1 cellular context compared by ENCODE assay signal in the genomic region with DNA sequence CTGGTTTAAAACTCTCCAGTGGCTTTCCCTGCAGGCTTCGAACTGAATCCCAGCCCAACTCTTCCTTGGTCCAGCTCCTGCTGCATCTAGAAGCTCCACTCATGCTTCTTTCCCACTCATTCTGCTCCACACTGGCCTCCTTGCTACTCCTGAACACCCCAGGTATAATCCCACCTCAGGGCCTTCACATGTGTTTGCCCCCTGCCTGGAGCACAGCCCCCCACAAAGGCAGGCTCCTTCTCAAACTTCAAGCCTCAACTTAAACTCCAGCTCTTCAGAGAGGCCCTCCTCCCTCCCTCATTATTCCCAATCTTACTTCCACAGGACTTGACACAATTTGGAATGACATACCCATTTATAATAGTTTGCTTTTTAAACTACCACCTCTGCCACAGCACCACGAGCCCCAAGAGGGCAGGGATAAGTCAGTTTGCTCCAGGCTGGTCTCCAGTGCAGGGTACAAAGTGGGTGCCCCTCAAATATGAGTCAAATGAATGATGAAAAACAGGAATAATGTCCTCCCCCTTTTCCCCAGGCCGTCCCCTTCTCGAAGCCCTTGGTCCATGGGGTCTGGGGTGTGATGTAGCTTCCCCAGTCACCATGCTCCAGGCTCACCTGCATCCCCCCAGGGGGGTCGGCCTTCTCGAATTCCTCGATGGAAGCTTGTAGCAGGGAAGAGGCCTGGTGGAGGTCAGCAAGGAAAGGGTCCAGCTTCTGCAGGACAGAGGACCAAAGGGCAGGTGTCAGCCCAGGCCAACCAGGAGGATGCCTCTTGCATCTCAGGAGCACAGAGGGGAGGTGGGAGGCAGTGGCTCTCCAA.
TF ChIP-seq lines count a peak whose summit lies in the region.

No MANE protein-coding gene starts in this region.

TF ChIP-seq in SK-N-SH treated with all-trans-retinoic acid at 6 μM for 48 hours, 23 proteins besides CTCF, POLR2A, EP300 and RAD21 (continued from another document):
- TF ChIP-seq, protein P1, sequence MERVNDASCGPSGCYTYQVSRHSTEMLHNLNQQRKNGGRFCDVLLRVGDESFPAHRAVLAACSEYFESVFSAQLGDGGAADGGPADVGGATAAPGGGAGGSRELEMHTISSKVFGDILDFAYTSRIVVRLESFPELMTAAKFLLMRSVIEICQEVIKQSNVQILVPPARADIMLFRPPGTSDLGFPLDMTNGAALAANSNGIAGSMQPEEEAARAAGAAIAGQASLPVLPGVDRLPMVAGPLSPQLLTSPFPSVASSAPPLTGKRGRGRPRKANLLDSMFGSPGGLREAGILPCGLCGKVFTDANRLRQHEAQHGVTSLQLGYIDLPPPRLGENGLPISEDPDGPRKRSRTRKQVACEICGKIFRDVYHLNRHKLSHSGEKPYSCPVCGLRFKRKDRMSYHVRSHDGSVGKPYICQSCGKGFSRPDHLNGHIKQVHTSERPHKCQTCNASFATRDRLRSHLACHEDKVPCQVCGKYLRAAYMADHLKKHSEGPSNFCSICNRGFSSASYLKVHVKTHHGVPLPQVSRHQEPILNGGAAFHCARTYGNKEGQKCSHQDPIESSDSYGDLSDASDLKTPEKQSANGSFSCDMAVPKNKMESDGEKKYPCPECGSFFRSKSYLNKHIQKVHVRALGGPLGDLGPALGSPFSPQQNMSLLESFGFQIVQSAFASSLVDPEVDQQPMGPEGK (CRISPR knock-in tag; IDR thresholded peaks at IDR 0.05; ENCODE audit: borderline replicate concordance): no peak
- TF ChIP-seq ARNTL (CRISPR knock-in tag; IDR thresholded peaks at IDR 0.05; ENCODE audit: borderline replicate concordance, low read depth) (no peak), TCF4 (CRISPR knock-in tag; IDR thresholded peaks at IDR 0.05; ENCODE audit: borderline replicate concordance) (no peak), ZNF8 (CRISPR knock-in tag; IDR thresholded peaks at IDR 0.05) (no peak), GLIS3 (CRISPR knock-in tag; IDR thresholded peaks at IDR 0.05) (no peak), ZC3H10 (CRISPR knock-in tag; IDR thresholded peaks at IDR 0.05) (no peak), ZNF70 (CRISPR knock-in tag; IDR thresholded peaks at IDR 0.05) (no peak), CSDC2 (CRISPR knock-in tag; IDR thresholded peaks at IDR 0.05) (no peak), OSR1 (CRISPR knock-in tag; IDR thresholded peaks at IDR 0.05) (no peak), BACH2 (CRISPR knock-in tag; IDR thresholded peaks at IDR 0.05; ENCODE audit: borderline replicate concordance) (no peak), RARB (CRISPR knock-in tag; IDR thresholded peaks at IDR 0.05) (no peak), ZFP30 (CRISPR knock-in tag; IDR thresholded peaks at IDR 0.05) (no peak), ISL1 (CRISPR knock-in tag; IDR thresholded peaks at IDR 0.05) (no peak), ZNF565 (CRISPR knock-in tag; conservative IDR thresholded peaks at IDR 0.05; ENCODE audit: low read depth) (no peak), TOX (CRISPR knock-in tag; IDR thresholded peaks at IDR 0.05; ENCODE audit: borderline replicate concordance) (no peak)
- TF ChIP-seq, protein P2, sequence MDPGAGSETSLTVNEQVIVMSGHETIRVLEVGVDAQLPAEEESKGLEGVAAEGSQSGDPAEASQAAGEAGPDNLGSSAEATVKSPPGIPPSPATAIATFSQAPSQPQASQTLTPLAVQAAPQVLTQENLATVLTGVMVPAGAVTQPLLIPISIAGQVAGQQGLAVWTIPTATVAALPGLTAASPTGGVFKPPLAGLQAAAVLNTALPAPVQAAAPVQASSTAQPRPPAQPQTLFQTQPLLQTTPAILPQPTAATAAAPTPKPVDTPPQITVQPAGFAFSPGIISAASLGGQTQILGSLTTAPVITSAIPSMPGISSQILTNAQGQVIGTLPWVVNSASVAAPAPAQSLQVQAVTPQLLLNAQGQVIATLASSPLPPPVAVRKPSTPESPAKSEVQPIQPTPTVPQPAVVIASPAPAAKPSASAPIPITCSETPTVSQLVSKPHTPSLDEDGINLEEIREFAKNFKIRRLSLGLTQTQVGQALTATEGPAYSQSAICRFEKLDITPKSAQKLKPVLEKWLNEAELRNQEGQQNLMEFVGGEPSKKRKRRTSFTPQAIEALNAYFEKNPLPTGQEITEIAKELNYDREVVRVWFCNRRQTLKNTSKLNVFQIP (CRISPR knock-in tag; IDR thresholded peaks at IDR 0.05; ENCODE audit: borderline replicate concordance, low read depth): no peak
- TF ChIP-seq, protein P3, sequence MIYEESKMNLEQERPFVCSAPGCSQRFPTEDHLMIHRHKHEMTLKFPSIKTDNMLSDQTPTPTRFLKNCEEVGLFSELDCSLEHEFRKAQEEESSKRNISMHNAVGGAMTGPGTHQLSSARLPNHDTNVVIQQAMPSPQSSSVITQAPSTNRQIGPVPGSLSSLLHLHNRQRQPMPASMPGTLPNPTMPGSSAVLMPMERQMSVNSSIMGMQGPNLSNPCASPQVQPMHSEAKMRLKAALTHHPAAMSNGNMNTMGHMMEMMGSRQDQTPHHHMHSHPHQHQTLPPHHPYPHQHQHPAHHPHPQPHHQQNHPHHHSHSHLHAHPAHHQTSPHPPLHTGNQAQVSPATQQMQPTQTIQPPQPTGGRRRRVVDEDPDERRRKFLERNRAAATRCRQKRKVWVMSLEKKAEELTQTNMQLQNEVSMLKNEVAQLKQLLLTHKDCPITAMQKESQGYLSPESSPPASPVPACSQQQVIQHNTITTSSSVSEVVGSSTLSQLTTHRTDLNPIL (CRISPR knock-in tag; IDR thresholded peaks at IDR 0.05; ENCODE audit: low read depth): no peak
- TF ChIP-seq, protein P4, sequence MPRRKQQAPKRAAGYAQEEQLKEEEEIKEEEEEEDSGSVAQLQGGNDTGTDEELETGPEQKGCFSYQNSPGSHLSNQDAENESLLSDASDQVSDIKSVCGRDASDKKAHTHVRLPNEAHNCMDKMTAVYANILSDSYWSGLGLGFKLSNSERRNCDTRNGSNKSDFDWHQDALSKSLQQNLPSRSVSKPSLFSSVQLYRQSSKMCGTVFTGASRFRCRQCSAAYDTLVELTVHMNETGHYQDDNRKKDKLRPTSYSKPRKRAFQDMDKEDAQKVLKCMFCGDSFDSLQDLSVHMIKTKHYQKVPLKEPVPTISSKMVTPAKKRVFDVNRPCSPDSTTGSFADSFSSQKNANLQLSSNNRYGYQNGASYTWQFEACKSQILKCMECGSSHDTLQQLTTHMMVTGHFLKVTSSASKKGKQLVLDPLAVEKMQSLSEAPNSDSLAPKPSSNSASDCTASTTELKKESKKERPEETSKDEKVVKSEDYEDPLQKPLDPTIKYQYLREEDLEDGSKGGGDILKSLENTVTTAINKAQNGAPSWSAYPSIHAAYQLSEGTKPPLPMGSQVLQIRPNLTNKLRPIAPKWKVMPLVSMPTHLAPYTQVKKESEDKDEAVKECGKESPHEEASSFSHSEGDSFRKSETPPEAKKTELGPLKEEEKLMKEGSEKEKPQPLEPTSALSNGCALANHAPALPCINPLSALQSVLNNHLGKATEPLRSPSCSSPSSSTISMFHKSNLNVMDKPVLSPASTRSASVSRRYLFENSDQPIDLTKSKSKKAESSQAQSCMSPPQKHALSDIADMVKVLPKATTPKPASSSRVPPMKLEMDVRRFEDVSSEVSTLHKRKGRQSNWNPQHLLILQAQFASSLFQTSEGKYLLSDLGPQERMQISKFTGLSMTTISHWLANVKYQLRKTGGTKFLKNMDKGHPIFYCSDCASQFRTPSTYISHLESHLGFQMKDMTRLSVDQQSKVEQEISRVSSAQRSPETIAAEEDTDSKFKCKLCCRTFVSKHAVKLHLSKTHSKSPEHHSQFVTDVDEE (CRISPR knock-in tag; IDR thresholded peaks at IDR 0.05): no peak
- TF ChIP-seq, protein P5, sequence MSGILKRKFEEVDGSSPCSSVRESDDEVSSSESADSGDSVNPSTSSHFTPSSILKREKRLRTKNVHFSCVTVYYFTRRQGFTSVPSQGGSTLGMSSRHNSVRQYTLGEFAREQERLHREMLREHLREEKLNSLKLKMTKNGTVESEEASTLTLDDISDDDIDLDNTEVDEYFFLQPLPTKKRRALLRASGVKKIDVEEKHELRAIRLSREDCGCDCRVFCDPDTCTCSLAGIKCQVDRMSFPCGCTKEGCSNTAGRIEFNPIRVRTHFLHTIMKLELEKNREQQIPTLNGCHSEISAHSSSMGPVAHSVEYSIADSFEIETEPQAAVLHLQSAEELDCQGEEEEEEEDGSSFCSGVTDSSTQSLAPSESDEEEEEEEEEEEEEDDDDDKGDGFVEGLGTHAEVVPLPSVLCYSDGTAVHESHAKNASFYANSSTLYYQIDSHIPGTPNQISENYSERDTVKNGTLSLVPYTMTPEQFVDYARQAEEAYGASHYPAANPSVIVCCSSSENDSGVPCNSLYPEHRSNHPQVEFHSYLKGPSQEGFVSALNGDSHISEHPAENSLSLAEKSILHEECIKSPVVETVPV (CRISPR knock-in tag; IDR thresholded peaks at IDR 0.05): no peak
